Comparison of ENCODE assay signal across 1 cellular context in genomic region chr2:85561280-85562212, GRCh38.
A peak's percentile ranks its signal among the peaks of the same experiment; 100 is the strongest.
TF ChIP-seq lines count a peak whose summit lies in the region.

TSS of gene GGCX (minus strand) at chr2:85561493. CDS start at chr2:85561428, 65 bp downstream.

TF ChIP-seq in HepG2, 621 proteins besides CTCF, POLR2A, EP300 and RAD21 (continued from another document and continues in another):
- TF ChIP-seq HNF1A (IDR thresholded peaks at IDR 0.05; ENCODE audit: low read depth) (peak; percentile 40; the same call in 1 of the 2 replicates), HNF1A (CRISPR knock-in tag; IDR thresholded peaks at IDR 0.05; ENCODE audit: borderline replicate concordance) (peak; percentile 82; the same call in 1 of the 2 replicates), ZNF770 (CRISPR knock-in tag; IDR thresholded peaks at IDR 0.05) (peak; percentile 82), HNF4A (CRISPR knock-in tag; IDR thresholded peaks at IDR 0.05) (peak; percentile 75), HOXA9 (CRISPR knock-in tag; IDR thresholded peaks at IDR 0.05; ENCODE audit: borderline replicate concordance) (peak; percentile 58; the same call in 1 of the 2 replicates), ZMYM4 (CRISPR knock-in tag; IDR thresholded peaks at IDR 0.05) (peak; percentile 91), ZNF83 (CRISPR knock-in tag; IDR thresholded peaks at IDR 0.05; ENCODE audit: borderline replicate concordance) (0 out of 2 replicates have a peak, but pooled peaks have one; percentile 44), ZNF549 (CRISPR knock-in tag; IDR thresholded peaks at IDR 0.05) (no peak), ZNF558 (CRISPR knock-in tag; IDR thresholded peaks at IDR 0.05; ENCODE audit: borderline replicate concordance) (0 out of 2 replicates have a peak, but pooled peaks have one; percentile 38), FOXM1 (CRISPR knock-in tag; IDR thresholded peaks at IDR 0.05) (no peak), JDP2 (CRISPR knock-in tag; IDR thresholded peaks at IDR 0.05; ENCODE audit: borderline replicate concordance) (no peak), HMG20B (CRISPR knock-in tag; conservative IDR thresholded peaks at IDR 0.05) (no peak), BCLAF1 (IDR thresholded peaks at IDR 0.05) (no peak), ETV5 (CRISPR knock-in tag; IDR thresholded peaks at IDR 0.05; ENCODE audit: borderline replicate concordance) (peak; percentile 66), KLF15 (CRISPR knock-in tag; IDR thresholded peaks at IDR 0.05; ENCODE audit: borderline replicate concordance) (peak; percentile 93; the same call in 1 of the 2 replicates), SMAD3 (CRISPR knock-in tag; IDR thresholded peaks at IDR 0.05) (no peak), MIER2 (CRISPR knock-in tag; IDR thresholded peaks at IDR 0.05) (peak; percentile 66), ZBTB43 (CRISPR knock-in tag; conservative IDR thresholded peaks at IDR 0.05) (peak; percentile 45), SMAD1 (CRISPR knock-in tag; IDR thresholded peaks at IDR 0.05; ENCODE audit: borderline replicate concordance, low read depth) (peak; percentile 45; the same call in 1 of the 2 replicates), PREB (CRISPR knock-in tag; IDR thresholded peaks at IDR 0.05) (no peak), RNF2 (conservative IDR thresholded peaks at IDR 0.05; ENCODE audit: low read depth) (no peak), MXD4 (CRISPR knock-in tag; IDR thresholded peaks at IDR 0.05) (no peak), MEIS2 (CRISPR knock-in tag; IDR thresholded peaks at IDR 0.05) (peak; percentile 79; the same call in 1 of the 2 replicates), ZNF879 (CRISPR knock-in tag; IDR thresholded peaks at IDR 0.05) (no peak), ZMYM3 (CRISPR knock-in tag; IDR thresholded peaks at IDR 0.05) (peak; percentile 5), FLYWCH1 (CRISPR knock-in tag; IDR thresholded peaks at IDR 0.05) (no peak), TRIM22 (IDR thresholded peaks at IDR 0.05) (no peak), TFE3 (CRISPR knock-in tag; IDR thresholded peaks at IDR 0.05) (peak; percentile 41; the same call in 1 of the 2 replicates), ZBTB26 (CRISPR knock-in tag; IDR thresholded peaks at IDR 0.05; ENCODE audit: borderline replicate concordance) (peak; percentile 85), ZMYM2 (CRISPR knock-in tag; IDR thresholded peaks at IDR 0.05) (0 out of 2 replicates have a peak, but pooled peaks have one; percentile 46), GTF2F1 (IDR thresholded peaks at IDR 0.05; ENCODE audit: low read length) (peak; percentile 24; the same call in 1 of the 2 replicates), ERF (CRISPR knock-in tag; IDR thresholded peaks at IDR 0.05) (peak; percentile 94), KDM5B (CRISPR knock-in tag; IDR thresholded peaks at IDR 0.05; ENCODE audit: borderline replicate concordance) (peak; percentile 94), ZNF841 (CRISPR knock-in tag; IDR thresholded peaks at IDR 0.05; ENCODE audit: borderline replicate concordance) (no peak), UBTF (CRISPR knock-in tag; IDR thresholded peaks at IDR 0.05) (peak; percentile 76), EEA1 (CRISPR knock-in tag; IDR thresholded peaks at IDR 0.05; ENCODE audit: borderline replicate concordance) (0 out of 2 replicates have a peak, but pooled peaks have one; percentile 45), BCL3 (CRISPR knock-in tag; IDR thresholded peaks at IDR 0.05) (peak; percentile 94), ZNF382 (CRISPR knock-in tag; IDR thresholded peaks at IDR 0.05; ENCODE audit: borderline replicate concordance) (no peak), ZBTB3 (CRISPR knock-in tag; IDR thresholded peaks at IDR 0.05; ENCODE audit: borderline replicate concordance, low read depth) (no peak)
